Comparison of ENCODE assay signal across 1 cellular context in genomic region chr3:51671090-51672082, GRCh38.
TF ChIP-seq lines count a peak whose summit lies in the region.

TSS of gene TEX264 (plus strand) at chr3:51671252. CDS start at chr3:51674305, 3,053 bp downstream.

TF ChIP-seq in HepG2, 621 proteins besides CTCF, POLR2A, EP300 and RAD21 (continued from another document and continues in another):
- TF ChIP-seq PRDM10 (CRISPR knock-in tag; IDR thresholded peaks at IDR 0.05; ENCODE audit: low read depth) (peak; percentile 63; the same call in 1 of the 2 replicates), SIN3A (IDR thresholded peaks at IDR 0.05; ENCODE audit: borderline replicate concordance, low read depth, low read length) (0 out of 2 replicates have a peak, but pooled peaks have one; percentile 28), RBAK (CRISPR knock-in tag; IDR thresholded peaks at IDR 0.05) (no peak), PBX2 (CRISPR knock-in tag; IDR thresholded peaks at IDR 0.05) (no peak), ZNF335 (CRISPR knock-in tag; IDR thresholded peaks at IDR 0.05) (no peak), KLF6 (CRISPR knock-in tag; IDR thresholded peaks at IDR 0.05) (no peak; the same call in 1 of the 2 replicates), ZNF296 (CRISPR knock-in tag; conservative IDR thresholded peaks at IDR 0.05) (no peak), PBX3 (CRISPR knock-in tag; IDR thresholded peaks at IDR 0.05; ENCODE audit: borderline replicate concordance) (0 out of 2 replicates have a peak, but pooled peaks have one; percentile 54), ZNF747 (CRISPR knock-in tag; IDR thresholded peaks at IDR 0.05; ENCODE audit: borderline replicate concordance) (peak; percentile 60; the same call in 1 of the 2 replicates), ETS1 (CRISPR knock-in tag; IDR thresholded peaks at IDR 0.05) (no peak), HHEX (CRISPR knock-in tag; IDR thresholded peaks at IDR 0.05) (no peak), ZNF121 (CRISPR knock-in tag; IDR thresholded peaks at IDR 0.05) (0 out of 2 replicates have a peak, but pooled peaks have one; percentile 11), SKIL (CRISPR knock-in tag; IDR thresholded peaks at IDR 0.05; ENCODE audit: borderline replicate concordance) (peak; percentile 30), JUNB (CRISPR knock-in tag; IDR thresholded peaks at IDR 0.05; ENCODE audit: borderline replicate concordance) (no peak), ZNF883 (CRISPR knock-in tag; IDR thresholded peaks at IDR 0.05; ENCODE audit: not compliant biosample characterization) (peak; percentile 68), HNRNPH1 (optimal IDR thresholded peaks at IDR 0.05; ENCODE audit: low read depth, low read length) (no peak), ZNF841 (CRISPR knock-in tag; IDR thresholded peaks at IDR 0.05; ENCODE audit: borderline replicate concordance) (no peak), ZNF484 (CRISPR knock-in tag; IDR thresholded peaks at IDR 0.05; ENCODE audit: borderline replicate concordance, low read depth) (no peak), XBP1 (CRISPR knock-in tag; IDR thresholded peaks at IDR 0.05) (no peak), RFX5 (IDR thresholded peaks at IDR 0.05; ENCODE audit: low read depth, low read length) (no peak), SP1 (IDR thresholded peaks at IDR 0.05) (no peak), SP1 (CRISPR knock-in tag; IDR thresholded peaks at IDR 0.05) (peak; percentile 16; the same call in 1 of the 2 replicates), ZNF331 (CRISPR knock-in tag; IDR thresholded peaks at IDR 0.05) (no peak; the same call in 1 of the 2 replicates), BATF2 (CRISPR knock-in tag; IDR thresholded peaks at IDR 0.05) (no peak), ZNF280B (CRISPR knock-in tag; IDR thresholded peaks at IDR 0.05; ENCODE audit: borderline replicate concordance) (peak; percentile 67; the same call in 1 of the 2 replicates), ZNF598 (CRISPR knock-in tag; IDR thresholded peaks at IDR 0.05; ENCODE audit: borderline replicate concordance) (no peak), GLI4 (CRISPR knock-in tag; IDR thresholded peaks at IDR 0.05; ENCODE audit: borderline replicate concordance) (0 out of 2 replicates have a peak, but pooled peaks have one; percentile 92), GMEB1 (CRISPR knock-in tag; IDR thresholded peaks at IDR 0.05; ENCODE audit: borderline replicate concordance) (peak; percentile 60; the same call in 1 of the 2 replicates), CAMTA2 (CRISPR knock-in tag; IDR thresholded peaks at IDR 0.05; ENCODE audit: borderline replicate concordance) (no peak), ZNF770 (CRISPR knock-in tag; IDR thresholded peaks at IDR 0.05) (peak; percentile 62; the same call in 1 of the 2 replicates), STAT5B (CRISPR knock-in tag; IDR thresholded peaks at IDR 0.05) (no peak), GFI1 (CRISPR knock-in tag; IDR thresholded peaks at IDR 0.05; ENCODE audit: borderline replicate concordance) (peak; percentile 73), E2F2 (CRISPR knock-in tag; IDR thresholded peaks at IDR 0.05; ENCODE audit: borderline replicate concordance) (no peak), CBX1 (IDR thresholded peaks at IDR 0.05; ENCODE audit: low read depth) (no peak), ZBTB10 (CRISPR knock-in tag; IDR thresholded peaks at IDR 0.05; ENCODE audit: borderline replicate concordance) (no peak), NR1H2 (CRISPR knock-in tag; IDR thresholded peaks at IDR 0.05; ENCODE audit: borderline replicate concordance, low read depth) (no peak), SP2 (CRISPR knock-in tag; IDR thresholded peaks at IDR 0.05) (0 out of 2 replicates have a peak, but pooled peaks have one; percentile 24), GZF1 (CRISPR knock-in tag; IDR thresholded peaks at IDR 0.05) (no peak), RCOR2 (CRISPR knock-in tag; IDR thresholded peaks at IDR 0.05) (no peak), SMARCE1 (IDR thresholded peaks at IDR 0.05; ENCODE audit: borderline replicate concordance) (no peak), SMYD3 (CRISPR knock-in tag; IDR thresholded peaks at IDR 0.05) (no peak)
